31 cellular contexts compared by ENCODE assay signal in the genomic region with DNA sequence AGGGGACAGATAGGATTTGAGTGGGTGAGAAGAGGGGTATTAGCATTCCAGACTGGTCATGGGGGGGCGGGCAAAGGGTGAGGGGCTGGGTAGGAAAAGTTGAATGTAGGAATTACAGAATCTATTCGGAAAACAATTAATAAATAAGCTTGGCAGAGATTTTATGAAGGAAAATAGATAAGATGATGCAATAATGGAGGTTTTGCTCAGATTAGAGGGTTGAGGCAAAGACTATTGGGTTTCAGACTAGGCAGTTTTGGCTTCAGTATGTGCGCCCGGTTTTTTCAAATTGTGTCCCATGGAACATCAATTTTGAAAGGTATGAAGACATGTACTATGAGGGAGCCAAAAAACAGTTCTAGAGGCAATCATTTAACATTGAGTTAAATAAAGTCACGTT.
"Had no signal": no experiment of that assay in that cellular context is flagged by ENCODE, and none has a peak within 500 bp of the region (broad histone marks: within the 10 kb centered on the region; RNA-seq: fewer than 3 reads in every experiment).

No MANE protein-coding gene starts in this region.

- H3K36me3 ChIP-seq: left ventricle myocardium inferior, pancreas, prostate gland, sigmoid colon, stomach, thyroid gland, transverse colon, upper lobe of left lung, vagina had no signal

- H3K4me1 ChIP-seq: pancreas, prostate gland, testis, thyroid gland, vagina had no signal

- H3K27ac ChIP-seq: left ventricle myocardium inferior, pancreas, prostate gland, sigmoid colon, stomach, testis, thyroid gland, transverse colon, upper lobe of left lung, vagina had no signal

- DNase-seq: hypothalamus; immature natural killer cell; islet precursor cell; left ventricle myocardium inferior; mesendoderm; midbrain; mucosa of descending colon; naive thymus-derived CD4-positive, alpha-beta T cell; nucleus accumbens; pancreas; posterior cingulate gyrus; retina; right cardiac atrium; sigmoid colon; small intestine; stimulated activated CD4-positive, alpha-beta T cell treated with anti-CD3 and anti-CD28 coated beads, Interleukin-1b, Interleukin-23, amount 100 ng/mL, for 48 hours; stimulated activated CD4-positive, alpha-beta T cell treated with anti-CD3 and anti-CD28 coated beads, Interleukin-2, amount 100 ng/mL, for 48 hours; stimulated activated CD4-positive, alpha-beta T cell treated with anti-CD3 and anti-CD28 coated beads, Interleukin-4, amount 100 ng/mL, for 4 hours; stimulated activated CD8-positive, alpha-beta memory T cell treated with anti-CD3 and anti-CD28 coated beads, Interleukin-4, amount 100 ng/mL, for 48 hours; stimulated activated naive B cell treated with anti-CD40 and anti-IgM and Interleukin-4, amounts not matched to agents 10 μg/mL and 1 μg/mL and 100 μg/mL, for 72 hours; stimulated activated naive CD8-positive, alpha-beta T cell treated with anti-CD3 and anti-CD28 coated beads, Interleukin-15, Interleukin-2, amounts not matched to agents 100 U/mL and 50 U/mL, for 24 hours; stomach; testis; thyroid gland; transverse colon; upper lobe of left lung had no signal

- ATAC-seq: mucosa of descending colon; naive thymus-derived CD4-positive, alpha-beta T cell; natural killer cell treated with Interleukin-12 subunit alpha and Interleukin-12 subunit beta and Interleukin-15 and Interleukin-18, amount 100 ng/mL, for 72 hours; pancreas; right cardiac atrium; stimulated activated naive B cell treated with anti-CD40 and anti-IgM and Interleukin-4, amounts not matched to agents 10 μg/mL and 1 μg/mL and 100 μg/mL, for 72 hours; stimulated activated naive CD8-positive, alpha-beta T cell treated with anti-CD3 and anti-CD28 coated beads, Interleukin-15, Interleukin-2, amounts not matched to agents 100 U/mL and 50 U/mL, for 24 hours had no signal

- H3K9me3 Mint-ChIP-seq: natural killer cell treated with Interleukin-12 subunit alpha and Interleukin-12 subunit beta and Interleukin-15 and Interleukin-18, amount 100 ng/mL, for 72 hours; stimulated activated naive B cell treated with anti-CD40 and anti-IgM and Interleukin-4, amounts not matched to agents 10 μg/mL and 1 μg/mL and 100 μg/mL, for 72 hours had no signal

- H3K9me3 ChIP-seq: left ventricle myocardium inferior, mucosa of descending colon, pancreas, prostate gland, sigmoid colon, stomach, testis, thyroid gland, transverse colon, upper lobe of left lung, vagina had no signal

- H3K27ac Mint-ChIP-seq: immature natural killer cell; naive thymus-derived CD4-positive, alpha-beta T cell; natural killer cell treated with Interleukin-12 subunit alpha and Interleukin-12 subunit beta and Interleukin-15 and Interleukin-18, amount 100 ng/mL, for 72 hours; stimulated activated naive B cell treated with anti-CD40 and anti-IgM and Interleukin-4, amounts not matched to agents 10 μg/mL and 1 μg/mL and 100 μg/mL, for 72 hours had no signal

- H3K27me3 ChIP-seq: pancreas, sigmoid colon, stomach, testis, thyroid gland, transverse colon, upper lobe of left lung, vagina had no signal

- H3K4me3 ChIP-seq: left ventricle myocardium inferior, lung, mucosa of descending colon, pancreas, prostate gland, sigmoid colon, stomach, testis, thyroid gland, transverse colon, upper lobe of left lung, vagina had no signal

- FAIRE-seq: small intestine had no signal

- H3K36me3 Mint-ChIP-seq: immature natural killer cell; naive thymus-derived CD4-positive, alpha-beta T cell; natural killer cell treated with Interleukin-12 subunit alpha and Interleukin-12 subunit beta and Interleukin-15 and Interleukin-18, amount 100 ng/mL, for 72 hours; stimulated activated naive B cell treated with anti-CD40 and anti-IgM and Interleukin-4, amounts not matched to agents 10 μg/mL and 1 μg/mL and 100 μg/mL, for 72 hours had no signal

- H3K4me3 Mint-ChIP-seq: immature natural killer cell; naive thymus-derived CD4-positive, alpha-beta T cell; natural killer cell treated with Interleukin-12 subunit alpha and Interleukin-12 subunit beta and Interleukin-15 and Interleukin-18, amount 100 ng/mL, for 72 hours; neural crest cell; stimulated activated naive B cell treated with anti-CD40 and anti-IgM and Interleukin-4, amounts not matched to agents 10 μg/mL and 1 μg/mL and 100 μg/mL, for 72 hours had no signal
